31 cellular contexts compared by ENCODE assay signal in the genomic region with DNA sequence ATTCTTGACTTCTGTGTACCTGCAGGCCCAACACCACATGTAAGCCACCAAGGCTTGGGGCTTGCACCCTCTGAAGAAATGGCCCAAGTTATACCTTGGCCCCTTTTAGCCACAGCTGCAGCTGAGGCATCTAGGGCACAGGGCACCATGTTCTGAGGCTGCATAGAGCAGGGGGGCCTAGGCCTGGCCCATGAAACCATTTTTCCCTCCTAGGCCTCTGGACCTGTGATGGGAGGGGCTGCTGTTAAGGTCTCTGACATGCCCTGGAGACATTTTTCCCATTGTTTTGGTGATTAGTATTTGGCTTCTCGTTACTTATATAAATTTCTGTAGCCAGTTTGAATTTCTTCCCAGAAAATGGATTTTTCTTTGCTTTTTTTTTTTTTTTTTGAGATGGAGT. TPM values are rescaled to one million over a fixed set of nuclear protein-coding genes. Genes with fewer than 3 reads are reported as not detected.
DNase-seq lines count a peak whose midpoint lies in the region; ATAC-seq, FAIRE-seq and TF ChIP-seq lines count a peak whose summit lies in the region.
"Had no signal": no experiment of that assay in that cellular context is flagged by ENCODE, and none has a peak within 500 bp of the region (broad histone marks: within the 10 kb centered on the region; RNA-seq: fewer than 3 reads in every experiment).

No MANE protein-coding gene starts in this region.

- DNase-seq in K562 (ENCODE audit: extremely low read depth in 1 of 4, low spot score in 3 of 4) (no peak), A673 (ENCODE audit: low spot score) (no peak), AG08396 (ENCODE audit: low spot score) (no peak)
- DNase-seq: 8988T; ACHN; AML-193; BE2C; C1 segment of cervical spinal cord; Caco-2; Calu3; CD4-positive, alpha-beta memory T cell; CD4-positive, alpha-beta T cell; CD4-positive, CD25-positive, alpha-beta regulatory T cell; CD8-positive, alpha-beta memory T cell; CD8-positive, alpha-beta T cell; COR-L47; DMS 273 treated with DMSO at 0.1 percent for 48 hours; DMS153; DMS53; DMS79; DMS79 treated with DMSO at 0.1 percent for 48 hours; DND-41; EL had no signal

- no TSS peak for BruUV-seq in K562 (replicated peaks; lab: Mats Ljungman, UMichigan)
- no TSS peak for BruUV-seq in A673 (replicated peaks; lab: Mats Ljungman, UMichigan)

- H3K9me1 ChIP-seq in K562 (ENCODE audit: control insufficient read depth, insufficient read depth, low read length), result no peaks in the 10 kb centered on the region

- no peak for FAIRE-seq in K562 (lab: Jason Lieb, UNC)
- FAIRE-seq: A204.1, A549, D721Med had no signal

- H3K4me1 ChIP-seq in HEK293 (ENCODE audit: control insufficient read depth, insufficient read depth, low read length) (no peaks in the 10 kb centered on the region), K562 (replicated peaks in 1 of 2; ENCODE audit: control insufficient read depth in 2 of 2, insufficient read depth in 2 of 2, low read length in 2 of 2) (no peaks in the 10 kb centered on the region; a peak in 1 of 5 replicates), A673 (ENCODE audit: insufficient read depth, low read length, poor library complexity, severe bottlenecking) (no peaks in the 10 kb centered on the region)
- H3K4me1 ChIP-seq: BE2C; BLaER1; BLaER1 treated with 17β-estradiol and CSF1 and Interleukin-3, amounts not matched to agents 10 nM and 100 nM had no signal

- H3K9ac ChIP-seq in K562 (ENCODE audit: insufficient read depth in 1 of 2, low read depth in 2 of 2, low read length in 2 of 2), result no peak overlapping the region
- H3K9ac ChIP-seq: BLaER1; BLaER1 treated with 17β-estradiol and CSF1 and Interleukin-3, amounts not matched to agents 10 nM and 100 nM had no signal

- H2AFZ ChIP-seq in K562 (ENCODE audit: low read depth, low read length), result no peak overlapping the region

- H3K9me3 ChIP-seq in HEK293 (ENCODE audit: control insufficient read depth, insufficient read depth, low read depth, low read length) (no peaks in the 10 kb centered on the region), K562 (replicated peaks; ENCODE audit: control insufficient read depth, insufficient read depth, low read depth, low read length) (peaks cover 9% of the 10 kb centered on the region), A673 (ENCODE audit: low read depth, low read length, poor library complexity, severe bottlenecking) (no peaks in the 10 kb centered on the region)

- ATAC-seq in K562, result no peak
- ATAC-seq: A549; CD8-positive, alpha-beta T cell had no signal

- TF ChIP-seq RAD21 in K562 (CRISPR knock-in tag; conservative IDR thresholded peaks at IDR 0.05 in 1 of 2, IDR thresholded peaks at IDR 0.05 in 1 of 2), result no peak

- CTCF ChIA-PET in HEK293 (lab: Yijun Ruan, JAX) (no interaction called here), K562 (lab: Yijun Ruan, JAX; ENCODE audit: low intra/inter-chr PET ratio) (no interaction called here), A673 (lab: Charles Lee) (no interaction called here)

- in situ Hi-C loops in K562 (cut with MboI), result no loop called here

- no peaks in the 10 kb centered on the region for H3K79me2 ChIP-seq in K562 (ENCODE audit: control insufficient read depth, insufficient read depth, low read length)

- TF ChIP-seq CTCF in HEK293 (tag by site-specific recombination; IDR thresholded peaks at IDR 0.05) (no peak), K562 (IDR thresholded peaks at IDR 0.05 in 2 of 3, conservative IDR thresholded peaks at IDR 0.05 in 1 of 3; ENCODE audit: insufficient read depth in 2 of 3, low read depth in 1 of 3, low read length in 3 of 3) (no peak), A673 (conservative IDR thresholded peaks at IDR 0.05; ENCODE audit: low read depth, low read length) (no peak)

- intact Hi-C loops in K562 (cut with micrococcal nuclease), result no loop called here
- intact Hi-C loops in A673 (cut with micrococcal nuclease; ENCODE audit: unreplicated experiment), result no loop called here

- H3K27ac ChIP-seq in HEK293 (ENCODE audit: extremely low read depth, low read depth, low read length), result no peak overlapping the region
- H3K27ac ChIP-seq in K562 (ENCODE audit: extremely low read depth, low read depth, low read length), result no peak overlapping the region
- no peak overlapping the region for H3K27ac ChIP-seq in A673 (ENCODE audit: low read depth, low read length, poor library complexity, severe bottlenecking)
- H3K27ac ChIP-seq: 22Rv1; A549; BLaER1; BLaER1 treated with 17β-estradiol and CSF1 and Interleukin-3, amounts not matched to agents 10 nM and 100 nM; C4-2B had no signal

- H3K4me2 ChIP-seq in K562 (ENCODE audit: insufficient read depth, low read length), result no peak overlapping the region
- H3K4me2 ChIP-seq: A549; BLaER1; BLaER1 treated with 17β-estradiol and CSF1 and Interleukin-3, amounts not matched to agents 10 nM and 100 nM had no signal

- H3K36me3 ChIP-seq in HEK293 (ENCODE audit: control insufficient read depth in 2 of 2, insufficient read depth in 1 of 2, low read length in 2 of 2) (no peaks in the 10 kb centered on the region), K562 (ENCODE audit: control insufficient read depth, insufficient read depth, low read length) (no peaks in the 10 kb centered on the region), A673 (ENCODE audit: insufficient read depth, low read length, poor library complexity, severe bottlenecking) (no peaks in the 10 kb centered on the region)
- H3K36me3 ChIP-seq: BE2C, BLaER1 had no signal

- no peak for TF ChIP-seq EP300 in K562 (IDR thresholded peaks at IDR 0.05; ENCODE audit: low read length)

- POLR2A ChIA-PET in HEK293 (lab: Yijun Ruan, JAX), result no interaction called here
- POLR2A ChIA-PET in K562 (lab: Yijun Ruan, JAX), result no interaction called here
- POLR2A ChIA-PET in A673 (lab: Charles Lee; ENCODE audit: low non-redundant PET), result no interaction called here

- no peaks in the 10 kb centered on the region; a peak in 1 of 5 replicates for H3K27me3 ChIP-seq in K562 (ENCODE audit: control insufficient read depth in 2 of 2, insufficient read depth in 2 of 2, low read length in 2 of 2)
- H3K27me3 ChIP-seq in A673 (replicated peaks; ENCODE audit: insufficient read depth, low read depth, low read length, poor library complexity), result peaks cover 14% of the 10 kb centered on the region
- H3K27me3 ChIP-seq: BE2C; BLaER1; BLaER1 treated with 17β-estradiol and CSF1 and Interleukin-3, amounts not matched to agents 10 nM and 100 nM had no signal

- H4K20me1 ChIP-seq in K562 (replicated peaks; ENCODE audit: control insufficient read depth, insufficient read depth, low read length), result no peaks in the 10 kb centered on the region
- H4K20me1 ChIP-seq: BLaER1; BLaER1 treated with 17β-estradiol and CSF1 and Interleukin-3, amounts not matched to agents 10 nM and 100 nM had no signal

- no peak for TF ChIP-seq POLR2A in K562 (conservative IDR thresholded peaks at IDR 0.05)

- H3K4me3 ChIP-seq in HEK293 (ENCODE audit: low read depth, low read length) (no peak overlapping the region), K562 (no peak overlapping the region), A673 (ENCODE audit: low read depth, low read length, poor library complexity, severe bottlenecking) (no peak overlapping the region)
- H3K4me3 ChIP-seq: A549; BLaER1; BLaER1 treated with 17β-estradiol and CSF1 and Interleukin-3, amounts not matched to agents 10 nM and 100 nM had no signal

- WGBS in K562 (ENCODE audit: insufficient coverage, low coverage, missing lambda C conversion rate), result 0% methylated on average over 1 of the region's 1 CpG

TF ChIP-seq in HEK293, 187 proteins besides CTCF, POLR2A, EP300 and RAD21 (continues in another document):
- TF ChIP-seq TRIM28 (IDR thresholded peaks at IDR 0.05; ENCODE audit: borderline replicate concordance, low read length), result no peak

TF ChIP-seq in K562, 482 proteins besides CTCF, POLR2A, EP300 and RAD21:
- TF ChIP-seq ZFP36 (IDR thresholded peaks at IDR 0.05; ENCODE audit: low read depth, low read length, partially characterized antibody), result peak; percentile 20
- TF ChIP-seq ILK (tag; IDR thresholded peaks at IDR 0.05; ENCODE audit: borderline replicate concordance, low read depth), result no peak

RNA-seq across cellular contexts. Expression of a gene that starts 50.4 kb away (rescaled TPM):
- 68.6 and 248 TPM in 2 replicates for total RNA-seq in K562 (2011; cell fraction: chromatin; rRNA removed; ENCODE audit: low replicate concordance)
- 23.7 and 34.5 TPM in 2 replicates for total RNA-seq in K562 (2011; cell fraction: nucleolus; rRNA removed)
- 68.9 and 98.9 TPM in 2 replicates for total RNA-seq in K562 (2011; cell fraction: nucleoplasm; rRNA removed)
- total RNA-seq in K562 (2014; rRNA removed) (11.5 and 13.8 TPM in 2 replicates), K562 (2014; rRNA removed; fragmentation: Illumina TruSeq; extraction: Trizol) (28.4 and 33.2 TPM in 2 replicates), K562 (2015; rRNA removed; fragmentation: Illumina TruSeq; extraction: Trizol) (18.9 and 22.9 TPM in 2 replicates), K562 (2021) (71.8 and 74.6 TPM in 2 replicates), A673 (2021) (153 and 159 TPM in 2 replicates)
- polyA plus RNA-seq in K562 (2011; rRNA removed) (47.1 and 61.6 TPM in 2 replicates), K562 (2014; fragmentation: Illumina TruSeq; extraction: Trizol) (37.3 and 44.0 TPM in 2 replicates), K562 (2014; fragmentation: Nextera tagmentation; extraction: Ambion mirVana) (10 to 100 TPM; 21.2 to 25.7 TPM), K562 (2014; rRNA removed) (30.0 and 32.2 TPM in 2 replicates)
- polyA plus RNA-seq in K562 (2011; cell fraction: cytosol; rRNA removed), result 8.2 and 11.3 TPM in 2 replicates
- 11.2 and 18.3 TPM in 2 replicates for polyA plus RNA-seq in K562 (2011; cell fraction: nucleus; rRNA removed)
- 48.5 and 52.1 TPM in 2 replicates for polyA plus RNA-seq in K562 (2012)
- 41.3 and 59.5 TPM in 2 replicates for polyA minus RNA-seq in K562 (2011; rRNA and poly(A)+ RNA removed)
- 9.4 and 19.6 TPM in 2 replicates for polyA minus RNA-seq in K562 (2011; cell fraction: cytosol; rRNA and poly(A)+ RNA removed)
- 27.1 and 43.0 TPM in 2 replicates for polyA minus RNA-seq in K562 (2011; cell fraction: nucleus; rRNA and poly(A)+ RNA removed)
